16 cellular contexts compared by ENCODE assay signal in the genomic region with DNA sequence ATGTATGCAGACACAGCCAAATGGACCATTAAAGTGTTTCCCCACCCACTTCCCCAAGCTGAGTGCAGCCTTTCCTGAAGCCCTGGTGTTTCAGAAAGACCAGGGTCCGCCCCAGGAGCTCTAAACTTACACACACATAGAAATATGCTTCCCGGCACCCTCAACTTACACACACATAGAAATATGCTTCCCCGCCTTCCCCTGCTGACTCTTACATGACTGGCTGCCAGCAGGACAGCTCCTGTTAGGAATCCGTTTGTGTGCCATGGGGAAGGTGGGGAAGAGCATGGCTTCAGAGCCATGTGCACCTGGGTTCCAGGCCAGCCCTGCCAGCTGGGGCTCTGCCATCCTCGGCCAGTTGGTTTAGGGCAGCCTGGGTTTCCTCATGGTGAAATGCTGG. TPM values are rescaled to one million over a fixed set of nuclear protein-coding genes. Genes with fewer than 3 reads are reported as not detected.
DNase-seq lines count a peak whose midpoint lies in the region; ATAC-seq, FAIRE-seq and TF ChIP-seq lines count a peak whose summit lies in the region.
"Had no signal": no experiment of that assay in that cellular context is flagged by ENCODE, and none has a peak within 500 bp of the region (broad histone marks: within the 10 kb centered on the region; RNA-seq: fewer than 3 reads in every experiment).

No MANE protein-coding gene starts in this region.

- no peak overlapping the region for H3K27ac ChIP-seq in SK-N-SH (ENCODE audit: low read depth in 2 of 2, low read length in 1 of 2)
- H3K27ac ChIP-seq in brain microvascular endothelial cell = no peak overlapping the region
- H3K27ac ChIP-seq in suprapubic skin = peak overlapping the region; percentile 68
- no peak overlapping the region for H3K27ac ChIP-seq in kidney (ENCODE audit: low read depth in 2 of 2, low read length in 2 of 2)
- H3K27ac ChIP-seq in small intestine (ENCODE audit: low read depth in 1 of 2, low read length in 1 of 2) = no peak overlapping the region
- H3K27ac ChIP-seq: prostate gland had no signal

- H3K36me3 ChIP-seq in SK-N-SH (replicated peaks in 1 of 2; ENCODE audit: control insufficient read depth in 1 of 2, insufficient read depth in 2 of 2, low read length in 1 of 2) = no peaks in the 10 kb centered on the region
- H3K36me3 ChIP-seq in brain microvascular endothelial cell (replicated peaks) = no peaks in the 10 kb centered on the region
- H3K36me3 ChIP-seq in suprapubic skin = peaks cover 11% of the 10 kb centered on the region
- H3K36me3 ChIP-seq in kidney (ENCODE audit: control insufficient read depth in 1 of 2, insufficient read depth in 2 of 2, low read length in 2 of 2) = peaks cover 0 to 4% of the 10 kb centered on the region in 2 donors
- H3K36me3 ChIP-seq in small intestine (ENCODE audit: control insufficient read depth in 2 of 2, insufficient read depth in 2 of 2, low read length in 2 of 2) = no peaks in the 10 kb centered on the region
- H3K36me3 ChIP-seq: prostate gland had no signal

- FAIRE-seq in kidney (lab: Jason Lieb, UNC) (no peak), small intestine (lab: Jason Lieb, UNC) (no peak)

- DNase-seq in SK-N-SH = no peak
- peak; percentile 64 for DNase-seq in brain microvascular endothelial cell
- DNase-seq in foreskin fibroblast = peak; percentile 63 to 79
- DNase-seq in suprapubic skin (ENCODE audit: low spot score in 2 of 2) = no peak
- no peak for DNase-seq in kidney
- no peak for DNase-seq in small intestine
- no peak for DNase-seq in Ammon's horn (ENCODE audit: low spot score)
- DNase-seq: 8988T; activated naive CD4-positive, alpha-beta T cell treated with anti-CD3 and anti-CD28 coated beads, Interleukin-2, amount 10 ng/mL, durations not matched to agents 7 days and 5 days; effector memory CD8-positive, alpha-beta T cell; RPMI8226; stimulated activated naive CD4-positive, alpha-beta T cell; SW 1271 had no signal

- CTCF ChIA-PET in SK-N-SH (lab: Yijun Ruan, JAX) = interaction anchor here (0.8 to 4.3 kb wide), 4 partner anchors 9 to 37 kb away, joined by 3 to 27 read pairs (median 4); no protein-coding TSS in a partner anchor

- intact Hi-C loops in kidney (cut with DNase I) = loop anchor here (10.0 kb wide), 1 partner anchor 475 kb away; no protein-coding TSS in a partner anchor

- no peak overlapping the region for H3K4me2 ChIP-seq in SK-N-SH

- TF ChIP-seq RAD21 in SK-N-SH (IDR thresholded peaks at IDR 0.05; ENCODE audit: low read length) = no peak

- no peak overlapping the region for H3K4me3 ChIP-seq in SK-N-SH (ENCODE audit: low read depth in 2 of 2, low read length in 1 of 2)
- no peak overlapping the region for H3K4me3 ChIP-seq in brain microvascular endothelial cell (ENCODE audit: low read depth, low read length)
- no peak overlapping the region for H3K4me3 ChIP-seq in foreskin fibroblast (ENCODE audit: low read depth in 1 of 2, low read length in 2 of 2)
- no peak overlapping the region for H3K4me3 ChIP-seq in suprapubic skin
- no peak overlapping the region for H3K4me3 ChIP-seq in kidney (ENCODE audit: low read length in 2 of 2)
- no peak overlapping the region for H3K4me3 ChIP-seq in small intestine (ENCODE audit: low read depth in 1 of 2, low read length in 2 of 2)
- H3K4me3 ChIP-seq: prostate gland had no signal

- H3K9me2 ChIP-seq in SK-N-SH = no peaks in the 10 kb centered on the region

- peak; percentile 46 for ATAC-seq in SK-N-SH treated with all-trans-retinoic acid at 6 μM for 48 hours
- ATAC-seq: effector memory CD8-positive, alpha-beta T cell had no signal

- H3K4me1 ChIP-seq in SK-N-SH (ENCODE audit: control insufficient read depth in 1 of 2, insufficient read depth in 2 of 2, low read depth in 1 of 2, low read length in 1 of 2) (no peaks in the 10 kb centered on the region; a peak in 2 of 4 replicates), suprapubic skin (peaks cover 62% of the 10 kb centered on the region), kidney (ENCODE audit: control insufficient read depth in 1 of 2, insufficient read depth in 1 of 2, low read depth in 1 of 2, low read length in 2 of 2) (peaks cover 0 to 17% of the 10 kb centered on the region in 2 donors), small intestine (ENCODE audit: control insufficient read depth in 2 of 2, insufficient read depth in 1 of 2, low read depth in 1 of 2, low read length in 1 of 2) (peaks cover 0 to 1% of the 10 kb centered on the region in 2 donors)
- H3K4me1 ChIP-seq: prostate gland had no signal

- no peaks in the 10 kb centered on the region for H3F3A ChIP-seq in SK-N-SH (replicated peaks; ENCODE audit: insufficient read depth)

- no peak for TF ChIP-seq EP300 in SK-N-SH (IDR thresholded peaks at IDR 0.05; ENCODE audit: borderline replicate concordance in 1 of 2, low read depth in 1 of 2, low read length in 1 of 2)
- no peak for TF ChIP-seq EP300 in suprapubic skin (IDR thresholded peaks at IDR 0.05)

- no peaks in the 10 kb centered on the region for H4K20me1 ChIP-seq in SK-N-SH (ENCODE audit: insufficient read depth)

- TF ChIP-seq CTCF in SK-N-SH (IDR thresholded peaks at IDR 0.05) = no peak
- no peak for TF ChIP-seq CTCF in brain microvascular endothelial cell (IDR thresholded peaks at IDR 0.05; ENCODE audit: low read depth, low read length, missing control alignments)
- no peak for TF ChIP-seq CTCF in foreskin fibroblast (IDR thresholded peaks at IDR 0.05; ENCODE audit: low read depth, low read length)
- no peak for TF ChIP-seq CTCF in suprapubic skin (IDR thresholded peaks at IDR 0.05)
- TF ChIP-seq CTCF in kidney (IDR thresholded peaks at IDR 0.05; ENCODE audit: borderline replicate concordance, extremely low read depth, insufficient read depth) = no peak

- H3K27me3 ChIP-seq in SK-N-SH (ENCODE audit: insufficient read depth) (no peaks in the 10 kb centered on the region), brain microvascular endothelial cell (replicated peaks) (no peaks in the 10 kb centered on the region), suprapubic skin (no peaks in the 10 kb centered on the region), small intestine (ENCODE audit: control insufficient read depth in 2 of 2, insufficient read depth in 2 of 2, low read length in 2 of 2) (no peaks in the 10 kb centered on the region)

- WGBS in SK-N-SH (ENCODE audit: low lambda C conversion rate) = 71% methylated on average over 5 of the region's 5 CpGs
- 31% methylated on average over 5 of the region's 5 CpGs for WGBS in suprapubic skin
- 71 to 84% (median 75%) methylated on average over 5 of the region's 5 CpGs for WGBS in small intestine, 3 donors

- H3K9me3 ChIP-seq in SK-N-SH = no peaks in the 10 kb centered on the region
- H3K9me3 ChIP-seq in suprapubic skin = no peaks in the 10 kb centered on the region
- no peaks in the 10 kb centered on the region for H3K9me3 ChIP-seq in kidney (ENCODE audit: control insufficient read depth in 1 of 2, low read length in 2 of 2)
- H3K9me3 ChIP-seq in small intestine (ENCODE audit: control insufficient read depth, low read depth) = no peaks in the 10 kb centered on the region
- H3K9me3 ChIP-seq: prostate gland had no signal

- H2AFZ ChIP-seq in SK-N-SH (ENCODE audit: low read depth) = no peak overlapping the region

- in situ Hi-C loops in brain microvascular endothelial cell (cut with HindIII; ENCODE audit: low pct_ligation_motif_present, low sequenced_read_pairs) = loop anchor here (25.0 kb wide), 1 partner anchor 483 kb away; no protein-coding TSS in a partner anchor

- no peak overlapping the region for H3K9ac ChIP-seq in SK-N-SH
- no peak overlapping the region for H3K9ac ChIP-seq in kidney (ENCODE audit: low read length in 2 of 2)

- no peak for TF ChIP-seq POLR2A in suprapubic skin (IDR thresholded peaks at IDR 0.05)

- H3K79me2 ChIP-seq in SK-N-SH (ENCODE audit: insufficient read depth) = no peaks in the 10 kb centered on the region

- POLR2A ChIA-PET in SK-N-SH (lab: Yijun Ruan, JAX) = no interaction called here

TF ChIP-seq in SK-N-SH treated with all-trans-retinoic acid at 6 μM for 48 hours, 23 proteins besides CTCF, POLR2A, EP300 and RAD21 (continues in another document):
- TF ChIP-seq ISL1 (CRISPR knock-in tag; IDR thresholded peaks at IDR 0.05) (no peak), ZNF8 (CRISPR knock-in tag; IDR thresholded peaks at IDR 0.05) (no peak)

TF ChIP-seq in SK-N-SH, 30 proteins besides CTCF, POLR2A, EP300 and RAD21 (continues in another document):
- TF ChIP-seq FOXM1 (IDR thresholded peaks at IDR 0.05; ENCODE audit: low read depth) (no peak), ELF1 (IDR thresholded peaks at IDR 0.05) (no peak), GABPA (IDR thresholded peaks at IDR 0.05; ENCODE audit: low read depth) (no peak)
- TF ChIP-seq, protein P1, sequence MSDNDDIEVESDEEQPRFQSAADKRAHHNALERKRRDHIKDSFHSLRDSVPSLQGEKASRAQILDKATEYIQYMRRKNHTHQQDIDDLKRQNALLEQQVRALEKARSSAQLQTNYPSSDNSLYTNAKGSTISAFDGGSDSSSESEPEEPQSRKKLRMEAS (IDR thresholded peaks at IDR 0.05; ENCODE audit: low read depth) = no peak
- TF ChIP-seq, protein P2, sequence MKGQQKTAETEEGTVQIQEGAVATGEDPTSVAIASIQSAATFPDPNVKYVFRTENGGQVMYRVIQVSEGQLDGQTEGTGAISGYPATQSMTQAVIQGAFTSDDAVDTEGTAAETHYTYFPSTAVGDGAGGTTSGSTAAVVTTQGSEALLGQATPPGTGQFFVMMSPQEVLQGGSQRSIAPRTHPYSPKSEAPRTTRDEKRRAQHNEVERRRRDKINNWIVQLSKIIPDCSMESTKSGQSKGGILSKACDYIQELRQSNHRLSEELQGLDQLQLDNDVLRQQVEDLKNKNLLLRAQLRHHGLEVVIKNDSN (IDR thresholded peaks at IDR 0.05; ENCODE audit: borderline replicate concordance, low read depth) = no peak

RNA-seq across cellular contexts. Expression of a gene that starts 3.6 kb away (rescaled TPM):
- polyA plus RNA-seq in SK-N-SH (2012; rRNA removed) = 0.16 and 0.46 TPM in 2 replicates
- polyA plus RNA-seq in SK-N-SH (2012; cell fraction: cytosol; rRNA removed) = 0.05 and 0.23 TPM in 2 replicates
- 2.1 and 3.1 TPM in 2 replicates for polyA plus RNA-seq in SK-N-SH (2012; cell fraction: nucleus; rRNA removed)
- total RNA-seq in suprapubic skin = 10 to 100 TPM; 27.4 to 42.3 (median 29.3) TPM
- 45.3 TPM for total RNA-seq in kidney
- polyA plus RNA-seq in kidney (ENCODE audit: insufficient read depth, low read depth, low replicate concordance) = 284 TPM
- 100 to 1,000 TPM in 1 of 3 donors, 1 to 10 TPM in 2; 2.9 to 103 (median 4.1) TPM for polyA plus RNA-seq in small intestine
- total RNA-seq: M059J had no signal

RNA-seq across cellular contexts. Expression of a gene that starts 53.6 kb away (rescaled TPM):
- polyA plus RNA-seq in SK-N-SH (2012; rRNA removed) = 83.5 and 96.4 TPM in 2 replicates
- polyA plus RNA-seq in SK-N-SH (2012; cell fraction: cytosol; rRNA removed) = 94.3 and 94.9 TPM in 2 replicates
- polyA plus RNA-seq in SK-N-SH (2012; cell fraction: nucleus; rRNA removed) = 66.6 and 68.4 TPM in 2 replicates
- 100 to 1,000 TPM in 1 of 4 donors, 10 to 100 TPM in 3; 72.1 to 216 (median 88.7) TPM for total RNA-seq in suprapubic skin
- 43.8 TPM for total RNA-seq in kidney
- 71.8 TPM for polyA plus RNA-seq in kidney (ENCODE audit: insufficient read depth, low read depth, low replicate concordance)
- 10 to 100 TPM; 21.9 to 39.4 (median 21.9) TPM for polyA plus RNA-seq in small intestine

RNA-seq across cellular contexts. Expression of a gene that starts 53.7 kb away (rescaled TPM):
- 60.7 and 72.3 TPM in 2 replicates for polyA plus RNA-seq in SK-N-SH (2012; rRNA removed)
- 45.7 and 63.4 TPM in 2 replicates for polyA plus RNA-seq in SK-N-SH (2012; cell fraction: cytosol; rRNA removed)
- polyA plus RNA-seq in SK-N-SH (2012; cell fraction: nucleus; rRNA removed) = 51.3 and 65.3 TPM in 2 replicates
- total RNA-seq in suprapubic skin = 100 to 1,000 TPM; 143 to 311 (median 175) TPM
- total RNA-seq in kidney = 71.5 TPM
- polyA plus RNA-seq in kidney (ENCODE audit: insufficient read depth, low read depth, low replicate concordance) = 60.2 TPM
- 10 to 100 TPM; 54.3 to 61.8 (median 54.8) TPM for polyA plus RNA-seq in small intestine

Comparison
In these comparisons a context has a peak if more than half of its experiments do, and no peak if none do; other contexts are left out.
1. DNase-seq: peak in brain microvascular endothelial cell (single experiment) and foreskin fibroblast (2 of 2); none in SK-N-SH (single experiment), suprapubic skin (0 of 2), kidney (single experiment), small intestine (single experiment) and Ammon's horn (single experiment).